In genomic region chr1:54798769-54799641, GRCh38 we compare ENCODE assay signal across 1 cellular context.
TF ChIP-seq lines count a peak whose summit lies in the region.

No MANE protein-coding gene starts in this region.

TF ChIP-seq in HEK293, 187 proteins besides CTCF, POLR2A, EP300 and RAD21 (continued from another document):
- TF ChIP-seq ZNF449 (tag by site-specific recombination; IDR thresholded peaks at IDR 0.05) (no peak), ZNF514 (tag by site-specific recombination; IDR thresholded peaks at IDR 0.05) (no peak), ZXDB (tag by site-specific recombination; IDR thresholded peaks at IDR 0.05) (no peak), BCL11A (tag by site-specific recombination; IDR thresholded peaks at IDR 0.05; ENCODE audit: low read depth) (no peak), ZSCAN30 (tag by site-specific recombination; IDR thresholded peaks at IDR 0.05) (no peak), ZNF626 (tag by site-specific recombination; IDR thresholded peaks at IDR 0.05) (no peak), ZNF354C (tag by site-specific recombination; IDR thresholded peaks at IDR 0.05; ENCODE audit: borderline replicate concordance, low read depth) (no peak), ZNF654 (tag by site-specific recombination; IDR thresholded peaks at IDR 0.05; ENCODE audit: low read depth) (no peak), SCRT2 (tag by site-specific recombination; IDR thresholded peaks at IDR 0.05) (no peak), ZNF280C (tag by site-specific recombination; IDR thresholded peaks at IDR 0.05) (no peak), ZBTB44 (tag by site-specific recombination; IDR thresholded peaks at IDR 0.05) (no peak), ZBTB21 (tag by site-specific recombination; IDR thresholded peaks at IDR 0.05) (no peak), GLIS2 (tag by site-specific recombination; IDR thresholded peaks at IDR 0.05) (no peak), ZNF791 (tag by site-specific recombination; IDR thresholded peaks at IDR 0.05) (no peak), ZNF664 (tag by site-specific recombination; IDR thresholded peaks at IDR 0.05) (peak; percentile 78; the same call in 1 of the 2 replicates), ZNF510 (tag by site-specific recombination; IDR thresholded peaks at IDR 0.05; ENCODE audit: insufficient replicate concordance) (no peak), ATF2 (tag by site-specific recombination; IDR thresholded peaks at IDR 0.05; ENCODE audit: low read depth) (peak; percentile 79), HOXD13 (CRISPR knock-in tag; IDR thresholded peaks at IDR 0.05; ENCODE audit: borderline replicate concordance) (no peak), ZNF341 (tag by site-specific recombination; IDR thresholded peaks at IDR 0.05; ENCODE audit: low read depth) (0 out of 2 replicates have a peak, but pooled peaks have one; percentile 13), ZNF174 (tag by site-specific recombination; IDR thresholded peaks at IDR 0.05) (no peak), ZNF146 (tag by site-specific recombination; IDR thresholded peaks at IDR 0.05) (no peak), ZIC2 (tag by site-specific recombination; IDR thresholded peaks at IDR 0.05) (peak; percentile 94), ZNF488 (tag by site-specific recombination; IDR thresholded peaks at IDR 0.05) (no peak), PRDM4 (tag by site-specific recombination; IDR thresholded peaks at IDR 0.05) (no peak), ZNF366 (tag by site-specific recombination; conservative IDR thresholded peaks at IDR 0.05) (no peak), BCL6B (tag by site-specific recombination; IDR thresholded peaks at IDR 0.05) (no peak)
